ENCODE assay signal across 13 cellular contexts in the genomic region with DNA sequence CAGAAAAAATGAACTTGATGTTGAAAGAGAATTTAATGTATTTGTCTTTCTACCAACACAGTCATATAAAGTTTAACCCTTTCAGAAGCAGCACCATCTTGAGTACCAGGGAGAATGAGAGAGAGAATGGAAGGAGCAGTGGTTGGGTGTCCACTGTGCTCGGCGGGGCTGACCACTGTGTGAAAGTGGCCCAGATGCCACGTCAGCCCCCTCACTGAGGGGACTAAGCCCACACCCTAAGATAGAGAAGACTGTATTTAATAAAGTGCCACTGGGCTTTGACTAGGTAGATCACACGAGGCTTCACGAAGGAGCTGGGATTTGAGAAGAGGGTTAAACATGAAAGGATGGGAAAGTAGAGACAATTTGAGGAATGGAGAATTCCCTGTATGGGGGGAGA. TPM values are rescaled to one million over a fixed set of nuclear protein-coding genes. Genes with fewer than 3 reads are reported as not detected.
DNase-seq lines count a peak whose midpoint lies in the region; ATAC-seq, FAIRE-seq and TF ChIP-seq lines count a peak whose summit lies in the region.
"Had no signal": no experiment of that assay in that cellular context is flagged by ENCODE, and none has a peak within 500 bp of the region (broad histone marks: within the 10 kb centered on the region; RNA-seq: fewer than 3 reads in every experiment).

No MANE protein-coding gene starts in this region.

- no peaks in the 10 kb centered on the region for H3K9me1 ChIP-seq in endothelial cell of umbilical vein (replicated peaks; ENCODE audit: control insufficient read depth, extremely low read depth, insufficient read depth, low read length)

- POLR2A ChIA-PET in endothelial cell of umbilical vein (lab: Charles Lee), result interaction anchor here (2.8 kb wide), 1 partner anchor 60 kb away, joined by 13 read pairs; the partner anchor contains the start of gene ATF3

- no peaks in the 10 kb centered on the region for H4K20me1 ChIP-seq in endothelial cell of umbilical vein (replicated peaks; ENCODE audit: control insufficient read depth, extremely low read depth, insufficient read depth, low read length)
- no peaks in the 10 kb centered on the region for H4K20me1 ChIP-seq in osteoblast (ENCODE audit: insufficient read depth, low read length)

- no peak overlapping the region for H3K9ac ChIP-seq in endothelial cell of umbilical vein (replicated peaks; ENCODE audit: extremely low read depth, insufficient read depth, low read length)

- H2AFZ ChIP-seq in endothelial cell of umbilical vein (ENCODE audit: low read depth, low read length) (no peak overlapping the region), osteoblast (ENCODE audit: low read length) (no peak overlapping the region)

- dilution Hi-C loops in endothelial cell of umbilical vein (cut with MboI; ENCODE audit: extremely low pct_ligation_motif_present, low sequenced_read_pairs), result no loop called here

- no peak for TF ChIP-seq POLR2A in endothelial cell of umbilical vein (IDR thresholded peaks at IDR 0.05; ENCODE audit: low read depth, low read length)
- TF ChIP-seq POLR2A in H54 (IDR thresholded peaks at IDR 0.05; ENCODE audit: low read depth, low read length), result no peak

- no peaks in the 10 kb centered on the region for H3K79me2 ChIP-seq in endothelial cell of umbilical vein (ENCODE audit: control insufficient read depth, insufficient read depth, low read length)
- H3K79me2 ChIP-seq in osteoblast (ENCODE audit: insufficient read depth, low read length), result no peaks in the 10 kb centered on the region

- H3K27me3 ChIP-seq in left ventricle myocardium inferior (ENCODE audit: low read depth) (peaks cover 4% of the 10 kb centered on the region), endothelial cell of umbilical vein (ENCODE audit: control insufficient read depth in 2 of 2, insufficient read depth in 2 of 2, low read length in 2 of 2) (peaks cover 22 to 24% of the 10 kb centered on the region in 2 experiments), osteoblast (ENCODE audit: insufficient read depth, low read length) (no peaks in the 10 kb centered on the region), upper lobe of right lung (no peaks in the 10 kb centered on the region)

- H3K9me3 ChIP-seq in left ventricle myocardium inferior (replicated peaks), result no peaks in the 10 kb centered on the region
- no peaks in the 10 kb centered on the region for H3K9me3 ChIP-seq in endothelial cell of umbilical vein (replicated peaks; ENCODE audit: control insufficient read depth, insufficient read depth, low read length)
- H3K9me3 ChIP-seq in osteoblast (ENCODE audit: low read depth, low read length), result no peaks in the 10 kb centered on the region
- H3K9me3 ChIP-seq in upper lobe of right lung, result no peaks in the 10 kb centered on the region
- H3K9me3 ChIP-seq: mucosa of descending colon had no signal

- CTCF ChIA-PET in endothelial cell of umbilical vein (lab: Charles Lee), result interaction anchor here (0.6 to 3.0 kb wide), 14 partner anchors 9 to 327 kb away, joined by 3 to 31 read pairs (median 7); partner anchors contain the start of gene ATF3

- BruUV-seq in endothelial cell of umbilical vein (replicated peaks; lab: Mats Ljungman, UMichigan), result no TSS peak

- no peak overlapping the region for H3K4me2 ChIP-seq in endothelial cell of umbilical vein (ENCODE audit: insufficient read depth, low read length)
- H3K4me2 ChIP-seq in osteoblast (ENCODE audit: insufficient read depth, low read length), result peak overlapping the region; percentile 73

- DNase-seq in left ventricle myocardium inferior, result no peak
- no peak for DNase-seq in left ventricle myocardium superior
- DNase-seq in endothelial cell of umbilical vein (ENCODE audit: low read depth, low spot score), result no peak
- DNase-seq in osteoblast (ENCODE audit: insufficient read length, low spot score, missing footprints), result peak; percentile 29
- no peak for DNase-seq in upper lobe of right lung
- DNase-seq in retina, result no peak
- no peak for DNase-seq in H54 (ENCODE audit: insufficient read length, low spot score)
- no peak for DNase-seq in activated naive CD4-positive, alpha-beta T cell treated with anti-CD3 and anti-CD28 coated beads, Interleukin-2, amount 50 U/mL, for 16 hours
- DNase-seq: activated T-cell treated with anti-CD3 and anti-CD28 coated beads, Interleukin-2, amount 50 U/mL, for 4 hours; mucosa of descending colon had no signal

- H3K27ac ChIP-seq in left ventricle myocardium inferior (replicated peaks) (peak overlapping the region; percentile 82), endothelial cell of umbilical vein (ENCODE audit: insufficient read depth, low read depth, low read length) (peak overlapping the region; percentile 93), osteoblast (ENCODE audit: low read depth, low read length) (peak overlapping the region; percentile 97), upper lobe of right lung (peak overlapping the region; percentile 87)
- H3K27ac ChIP-seq: epithelial cell of prostate, HL-60 had no signal

- ATAC-seq in left ventricle myocardium superior, result no peak
- ATAC-seq in upper lobe of right lung, result no peak
- ATAC-seq: activated T-cell treated with anti-CD3 and anti-CD28 coated beads, Interleukin-2, amount 50 U/mL, for 4 hours had no signal

- FAIRE-seq in endothelial cell of umbilical vein (lab: Jason Lieb, UNC) (no peak), H54 (lab: Jason Lieb, UNC) (no peak)
- FAIRE-seq: urothelium cell line had no signal

- no peak for TF ChIP-seq CTCF in left ventricle myocardium inferior (IDR thresholded peaks at IDR 0.05; ENCODE audit: borderline replicate concordance)
- TF ChIP-seq CTCF in endothelial cell of umbilical vein (IDR thresholded peaks at IDR 0.05; ENCODE audit: extremely low read depth in 1 of 2, insufficient read depth in 1 of 2, low read depth in 1 of 2, low read length in 2 of 2), result no peak
- no peak for TF ChIP-seq CTCF in osteoblast (IDR thresholded peaks at IDR 0.05; ENCODE audit: extremely low read depth, low read depth, low read length)
- TF ChIP-seq CTCF in upper lobe of right lung (IDR thresholded peaks at IDR 0.05), result no peak

- no peak overlapping the region for H3K4me3 ChIP-seq in left ventricle myocardium inferior
- H3K4me3 ChIP-seq in endothelial cell of umbilical vein (replicated peaks in 1 of 3; ENCODE audit: insufficient read depth in 1 of 3, low read depth in 1 of 3, low read length in 3 of 3), result no peak overlapping the region
- H3K4me3 ChIP-seq in osteoblast (ENCODE audit: insufficient read depth, low read length), result peak overlapping the region; percentile 49
- H3K4me3 ChIP-seq in upper lobe of right lung, result no peak overlapping the region
- H3K4me3 ChIP-seq: mucosa of descending colon had no signal

- H3K36me3 ChIP-seq in left ventricle myocardium inferior (no peaks in the 10 kb centered on the region), endothelial cell of umbilical vein (ENCODE audit: control insufficient read depth in 2 of 2, extremely low read depth in 1 of 2, insufficient read depth in 2 of 2, low read length in 2 of 2) (no peaks in the 10 kb centered on the region), osteoblast (ENCODE audit: insufficient read depth, low read length) (no peaks in the 10 kb centered on the region), upper lobe of right lung (no peaks in the 10 kb centered on the region)

- peaks cover 39% of the 10 kb centered on the region for H3K4me1 ChIP-seq in left ventricle myocardium inferior
- peaks cover 27% of the 10 kb centered on the region for H3K4me1 ChIP-seq in endothelial cell of umbilical vein (ENCODE audit: control insufficient read depth, extremely low read depth, insufficient read depth, low read length)
- H3K4me1 ChIP-seq in osteoblast (ENCODE audit: insufficient read depth, low read length), result peaks cover 37% of the 10 kb centered on the region
- peaks cover 24% of the 10 kb centered on the region for H3K4me1 ChIP-seq in upper lobe of right lung

- intact Hi-C loops in left ventricle myocardium inferior (cut with micrococcal nuclease) (loop anchor here (5.0 kb wide), 1 partner anchor 114 kb away; no protein-coding TSS in a partner anchor), left ventricle myocardium superior (cut with micrococcal nuclease) (loop anchor here (10.0 kb wide), 1 partner anchor 106 kb away; no protein-coding TSS in a partner anchor), endothelial cell of umbilical vein (cut with micrococcal nuclease) (loop anchor here (2.0 kb wide), 1 partner anchor 32 kb away; no protein-coding TSS in a partner anchor), upper lobe of right lung (cut with DNase I) (no loop called here)

TF ChIP-seq in endothelial cell of umbilical vein, 7 proteins besides CTCF, POLR2A, EP300 and RAD21:
- TF ChIP-seq MAX (IDR thresholded peaks at IDR 0.05; ENCODE audit: insufficient read depth, insufficient read length) (no peak), GATA2 (IDR thresholded peaks at IDR 0.05; ENCODE audit: insufficient read depth, insufficient read length, low read depth, low read length) (no peak), MYC (IDR thresholded peaks at IDR 0.05; ENCODE audit: low read depth, low read length) (no peak)

RNA-seq across cellular contexts. Expression of gene BATF3, which starts 31.2 kb away (rescaled TPM):
- 1.8 TPM for total RNA-seq in left ventricle myocardium inferior
- total RNA-seq in left ventricle myocardium superior, result 1.6 TPM
- total RNA-seq in endothelial cell of umbilical vein, result 0.25 and 1.9 TPM in 2 replicates
- polyA plus RNA-seq in endothelial cell of umbilical vein, result 0.69 and 1.3 TPM in 2 replicates
- polyA plus RNA-seq in endothelial cell of umbilical vein (2011; cell fraction: cytosol; rRNA removed), result 0.39 and 0.62 TPM in 2 replicates
- polyA plus RNA-seq in endothelial cell of umbilical vein (2011; cell fraction: nucleus; rRNA removed), result 0.68 and 0.84 TPM in 2 replicates
- polyA plus RNA-seq in endothelial cell of umbilical vein (2012), result 0.68 TPM in 1 of 2 replicates, not detected in the other
- not detected in 2 replicates for polyA minus RNA-seq in endothelial cell of umbilical vein
- not detected for polyA minus RNA-seq in endothelial cell of umbilical vein (2011; cell fraction: cytosol; rRNA and poly(A)+ RNA removed)
- polyA minus RNA-seq in endothelial cell of umbilical vein (2011; cell fraction: nucleus; rRNA and poly(A)+ RNA removed), result 0.29 and 0.96 TPM in 2 replicates
- 0.36 and 0.59 TPM in 2 replicates for total RNA-seq in osteoblast
- total RNA-seq in upper lobe of right lung, result 10.0 TPM

RNA-seq across cellular contexts. Expression of gene ATF3, which starts 59.9 kb away (rescaled TPM):
- total RNA-seq in left ventricle myocardium inferior, result 20.0 TPM
- 14.6 TPM for total RNA-seq in left ventricle myocardium superior
- total RNA-seq in endothelial cell of umbilical vein, result 6.1 and 10.7 TPM in 2 replicates
- polyA plus RNA-seq in endothelial cell of umbilical vein, result 16.6 and 17.1 TPM in 2 replicates
- 15.0 and 27.2 TPM in 2 replicates for polyA plus RNA-seq in endothelial cell of umbilical vein (2011; cell fraction: cytosol; rRNA removed)
- polyA plus RNA-seq in endothelial cell of umbilical vein (2011; cell fraction: nucleus; rRNA removed), result 112 and 144 TPM in 2 replicates
- 20.5 and 21.1 TPM in 2 replicates for polyA plus RNA-seq in endothelial cell of umbilical vein (2012)
- polyA minus RNA-seq in endothelial cell of umbilical vein, result 21.1 and 35.4 TPM in 2 replicates
- polyA minus RNA-seq in endothelial cell of umbilical vein (2011; cell fraction: cytosol; rRNA and poly(A)+ RNA removed), result 24.9 TPM
- 91.9 and 95.5 TPM in 2 replicates for polyA minus RNA-seq in endothelial cell of umbilical vein (2011; cell fraction: nucleus; rRNA and poly(A)+ RNA removed)
- 3.2 and 3.6 TPM in 2 replicates for total RNA-seq in osteoblast
- total RNA-seq in upper lobe of right lung, result 28.9 TPM
